In genomic region chr5:50922942-50923767, GRCh38 we compare ENCODE assay signal across 1 cellular context.
TF ChIP-seq lines count a peak whose summit lies in the region.

No MANE protein-coding gene starts in this region.

TF ChIP-seq in GM23338, 12 proteins besides CTCF, POLR2A, EP300 and RAD21 (continued from another document):
- TF ChIP-seq ZNF331 (CRISPR knock-in tag; IDR thresholded peaks at IDR 0.05; ENCODE audit: low read depth), result no peak
- no peak for TF ChIP-seq POLR2AphosphoS5 (IDR thresholded peaks at IDR 0.05; ENCODE audit: low read depth)
- TF ChIP-seq STAT1 (IDR thresholded peaks at IDR 0.05; ENCODE audit: unreplicated experiment), result no peak
- TF ChIP-seq REST (IDR thresholded peaks at IDR 0.05; ENCODE audit: unreplicated experiment), result no peak
